Comparison of ENCODE assay signal across 8 cellular contexts in the genomic region with DNA sequence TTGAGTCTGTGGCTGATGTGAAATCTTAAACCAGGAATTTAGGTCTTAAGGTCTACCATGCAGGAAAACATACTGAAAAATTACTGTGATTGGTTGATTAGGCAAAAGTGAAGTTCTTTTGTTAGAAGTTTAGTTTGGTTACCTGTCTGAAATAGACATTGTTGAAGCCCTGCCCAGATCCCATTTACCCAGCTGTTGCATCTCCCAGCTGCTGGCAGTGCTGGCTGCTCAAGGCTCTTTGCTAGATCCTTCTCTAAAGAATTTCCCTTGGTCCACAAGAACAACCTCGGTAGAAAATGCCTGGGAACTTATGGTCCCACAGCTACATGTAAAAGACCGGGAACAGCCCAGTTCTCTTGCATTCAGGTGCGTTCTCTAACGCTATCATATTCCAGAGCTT.
"Had no signal": no experiment of that assay in that cellular context is flagged by ENCODE, and none has a peak within 500 bp of the region (broad histone marks: within the 10 kb centered on the region; RNA-seq: fewer than 3 reads in every experiment).

No MANE protein-coding gene starts in this region.

- DNase-seq: H9, HCEC 1CT, IMR-90 had no signal

- FAIRE-seq: H1, H54, HTR-8/SVneo, K562 had no signal

- H3K4me3 ChIP-seq: GM23338, K562 had no signal

- ATAC-seq: GM23338, K562 had no signal

- H3K4me2 ChIP-seq: GM23338 had no signal
